Comparison of ENCODE assay signal across 29 cellular contexts in genomic region chr4:19539192-19539591, GRCh38.
"Had no signal": no experiment of that assay in that cellular context is flagged by ENCODE, and none has a peak within 500 bp of the region (broad histone marks: within the 10 kb centered on the region; RNA-seq: fewer than 3 reads in every experiment).

No MANE protein-coding gene starts in this region.

- H3K27ac ChIP-seq: neural progenitor cell, ovary, parathyroid adenoma, psoas muscle, right lobe of liver, sigmoid colon, suprapubic skin, testis, tibial artery, transverse colon, upper lobe of right lung, uterus had no signal

- ATAC-seq: natural killer cell; psoas muscle; right cardiac atrium; right lobe of liver; stimulated activated memory B cell treated with anti-CD40 and anti-IgM and Interleukin-4, amounts not matched to agents 10 μg/mL and 1 μg/mL and 100 μg/mL, for 72 hours; stimulated activated naive CD8-positive, alpha-beta T cell treated with anti-CD3 and anti-CD28 coated beads, Interleukin-15, amount 100 ng/mL, for 72 hours; stimulated activated naive CD8-positive, alpha-beta T cell treated with anti-CD3 and anti-CD28 coated beads, Interleukin-15, Interleukin-2, amounts not matched to agents 100 U/mL and 50 U/mL, for 24 hours; upper lobe of right lung had no signal

- H3K9me3 Mint-ChIP-seq: nephron; neural progenitor cell; stimulated activated memory B cell treated with anti-CD40 and anti-IgM and Interleukin-4, amounts not matched to agents 10 μg/mL and 1 μg/mL and 100 μg/mL, for 72 hours had no signal

- H3K36me3 Mint-ChIP-seq: natural killer cell; neural progenitor cell; stimulated activated memory B cell treated with anti-CD40 and anti-IgM and Interleukin-4, amounts not matched to agents 10 μg/mL and 1 μg/mL and 100 μg/mL, for 72 hours; type B pancreatic cell had no signal

- H3K4me3 Mint-ChIP-seq: natural killer cell; nephron; neural progenitor cell; stimulated activated memory B cell treated with anti-CD40 and anti-IgM and Interleukin-4, amounts not matched to agents 10 μg/mL and 1 μg/mL and 100 μg/mL, for 72 hours; stimulated activated naive CD8-positive, alpha-beta T cell treated with anti-CD3 and anti-CD28 coated beads, Interleukin-15, amount 100 ng/mL, for 72 hours; type B pancreatic cell had no signal

- H3K36me3 ChIP-seq: neural progenitor cell, ovary, right lobe of liver, sigmoid colon, suprapubic skin, tibial artery, transverse colon, upper lobe of right lung, uterus had no signal

- H2AFZ ChIP-seq: parathyroid adenoma had no signal

- H3K27me3 ChIP-seq: neural progenitor cell, ovary, right lobe of liver, sigmoid colon, suprapubic skin, testis, tibial artery, transverse colon, upper lobe of right lung, uterus had no signal

- H3K79me2 ChIP-seq: parathyroid adenoma had no signal

- H3K4me2 ChIP-seq: neural progenitor cell had no signal

- H3K4me1 ChIP-seq: neural progenitor cell, parathyroid adenoma, psoas muscle, right lobe of liver, suprapubic skin, testis, tibial artery, transverse colon, upper lobe of right lung had no signal

- H3K4me1 Mint-ChIP-seq: natural killer cell; stimulated activated memory B cell treated with anti-CD40 and anti-IgM and Interleukin-4, amounts not matched to agents 10 μg/mL and 1 μg/mL and 100 μg/mL, for 72 hours; stimulated activated naive CD8-positive, alpha-beta T cell treated with anti-CD3 and anti-CD28 coated beads, Interleukin-15, amount 100 ng/mL, for 72 hours had no signal

- H3K9me3 ChIP-seq: ovary, psoas muscle, right lobe of liver, sigmoid colon, suprapubic skin, testis, tibial artery, transverse colon, upper lobe of right lung, uterus had no signal

- H3K4me3 ChIP-seq: neural progenitor cell, ovary, psoas muscle, right lobe of liver, sigmoid colon, suprapubic skin, testis, tibial artery, transverse colon, upper lobe of right lung, uterus had no signal

- H3K27ac Mint-ChIP-seq: natural killer cell; nephron; neural progenitor cell; progenitor cell of endocrine pancreas; stimulated activated memory B cell treated with anti-CD40 and anti-IgM and Interleukin-4, amounts not matched to agents 10 μg/mL and 1 μg/mL and 100 μg/mL, for 72 hours; stimulated activated naive CD8-positive, alpha-beta T cell treated with anti-CD3 and anti-CD28 coated beads, Interleukin-15, amount 100 ng/mL, for 72 hours; type B pancreatic cell had no signal

- DNase-seq: natural killer cell; occipital lobe; ovary; posterior cingulate gyrus; psoas muscle; right lobe of liver; sigmoid colon; small intestine; stimulated activated CD4-positive, alpha-beta T cell treated with anti-CD3 and anti-CD28 coated beads, Interleukin-15, amount 100 ng/mL, for 24 hours; stimulated activated CD4-positive, alpha-beta T cell treated with anti-CD3 and anti-CD28 coated beads, Interleukin-2, amount 100 ng/mL, for 24 hours; stimulated activated CD4-positive, alpha-beta T cell treated with anti-CD3 and anti-CD28 coated beads, Interleukin-2, amount 100 ng/mL, for 48 hours; stimulated activated CD4-positive, alpha-beta T cell treated with anti-CD3 and anti-CD28 coated beads, Interleukin-4, amount 100 ng/mL, for 24 hours; stimulated activated naive CD4-positive, alpha-beta T cell; stimulated activated naive CD8-positive, alpha-beta T cell treated with anti-CD3 and anti-CD28 coated beads, Interleukin-15, amount 100 ng/mL, for 72 hours; stimulated activated naive CD8-positive, alpha-beta T cell treated with anti-CD3 and anti-CD28 coated beads, Interleukin-15, Interleukin-2, amounts not matched to agents 100 U/mL and 50 U/mL, for 24 hours; substantia nigra; testis; tibial artery; transverse colon; upper lobe of right lung; uterus had no signal
